In genomic region chr11:17972987-17973386, GRCh38 we compare ENCODE assay signal across 9 cellular contexts. TPM values are rescaled to one million over a fixed set of nuclear protein-coding genes. Genes with fewer than 3 reads are reported as not detected.
A peak's percentile ranks its signal among the peaks of the same experiment; 100 is the strongest.
DNase-seq lines count a peak whose midpoint lies in the region.
"Had no signal": no experiment of that assay in that cellular context is flagged by ENCODE, and none has a peak within 500 bp of the region (broad histone marks: within the 10 kb centered on the region; RNA-seq: fewer than 3 reads in every experiment).

No MANE protein-coding gene starts in this region.

- intact Hi-C loops in posterior cingulate gyrus (cut with DNase I): no loop called here

- no peak overlapping the region for H3K4me3 ChIP-seq in H7 (ENCODE audit: insufficient read depth, low read depth, low read length)
- H3K4me3 ChIP-seq: tibial nerve had no signal

- in situ Hi-C loops in ACHN (cut with HindIII; ENCODE audit: low pct_ligation_motif_present, low pct_unique_long_range_greater_than_20kb, low sequenced_read_pairs): no loop called here

- H3K27me3 ChIP-seq in H7 (ENCODE audit: control insufficient read depth, insufficient read depth, low read length): no peaks in the 10 kb centered on the region
- H3K27me3 ChIP-seq: tibial nerve had no signal

- no peaks in the 10 kb centered on the region; the same call in 1 of the 2 replicates for H3K36me3 ChIP-seq in H7 (replicated peaks; ENCODE audit: control insufficient read depth, insufficient read depth, low read length)

- DNase-seq in ACHN (peak; percentile 64), H7 (peak; percentile 64), SK-N-DZ (ENCODE audit: low spot score) (peak; percentile 26), fibroblast of the conjunctiva (ENCODE audit: low read depth) (peak; percentile 75), posterior cingulate gyrus (peak; percentile 26 to 97 (median 74)), T-helper 2 cell (no peak), NCI-H2196 treated with DMSO at 0.1 percent for 48 hours (lab: John Stamatoyannopoulos, UW; ENCODE audit: unreplicated experiment) (no peak), NCI-H1436 treated with DMSO at 0.1 percent for 48 hours (lab: John Stamatoyannopoulos, UW) (no peak)

RNA-seq across cellular contexts. Expression of gene SERGEF, which starts 39.9 kb away (rescaled TPM):
- total RNA-seq in H7 (2014; rRNA removed; shearing (Covaris generic)): 16.5 and 26.3 TPM in 2 replicates
- polyA plus RNA-seq in SK-N-DZ (2014; cell fraction: cytosol; rRNA removed): 51.5 and 53.6 TPM in 2 replicates
- polyA plus RNA-seq in SK-N-DZ (2014; cell fraction: nucleus; rRNA removed): 36.0 and 39.5 TPM in 2 replicates

Comparison
In these comparisons a context has a peak if more than half of its experiments do, and no peak if none do; other contexts are left out.
1. DNase-seq: peak in ACHN (single experiment), H7 (single experiment), SK-N-DZ (single experiment), fibroblast of the conjunctiva (single experiment) and posterior cingulate gyrus (10 of 10); none in T-helper 2 cell (0 of 5), NCI-H2196 treated with DMSO at 0.1 percent for 48 hours (single experiment) and NCI-H1436 treated with DMSO at 0.1 percent for 48 hours (single experiment).